In genomic region chr11:7749456-7749855, GRCh38 we compare ENCODE assay signal across 27 cellular contexts. TPM values are rescaled to one million over a fixed set of nuclear protein-coding genes. Genes with fewer than 3 reads are reported as not detected.
"Had no signal": no experiment of that assay in that cellular context is flagged by ENCODE, and none has a peak within 500 bp of the region (broad histone marks: within the 10 kb centered on the region; RNA-seq: fewer than 3 reads in every experiment).

No MANE protein-coding gene starts in this region.

- H3K9me3 ChIP-seq: stomach, vagina had no signal

- H3K4me1 ChIP-seq: stomach, vagina had no signal

- H3K36me3 ChIP-seq: stomach, vagina had no signal

- H3K4me3 ChIP-seq: coronary artery, lung, skin epidermis, stomach, vagina had no signal

- H3K27ac ChIP-seq: coronary artery, skin epidermis, stomach, vagina had no signal

- H3K27me3 ChIP-seq: stomach, vagina had no signal

- DNase-seq: activated CD4-positive, alpha-beta memory T cell treated with anti-CD3 and anti-CD28 coated beads, Interleukin-2, amount 10 ng/mL, durations not matched to agents 7 days and 5 days; activated CD4-positive, alpha-beta T cell treated with anti-CD3 and anti-CD28 coated beads for 48 hours; activated CD4-positive, CD25-positive, alpha-beta regulatory T cell; activated CD8-positive, alpha-beta memory T cell treated with anti-CD3 and anti-CD28 coated beads, Interleukin-2, amount 10 ng/mL, durations not matched to agents 7 days and 5 days; activated naive CD4-positive, alpha-beta T cell treated with Interleukin-2 at 50 U/mL for 16 hours; activated T-cell treated with anti-CD3 and anti-CD28 coated beads, Interleukin-2, amount 50 U/mL, for 24 hours; anterior cingulate cortex; foreskin melanocyte; glutamatergic neuron; hippocampal formation; islet precursor cell; left colon; nephron progenitor cell; nucleus accumbens; stimulated activated CD4-positive, alpha-beta T cell treated with anti-CD3 and anti-CD28 coated beads, Interleukin-15, amount 100 ng/mL, for 24 hours; stimulated activated CD4-positive, alpha-beta T cell treated with anti-CD3 and anti-CD28 coated beads, Interleukin-2, amount 100 ng/mL, for 48 hours; stomach; trophoblast cell had no signal

RNA-seq across cellular contexts. Expression of gene OVCH2, which starts 43.2 kb away (rescaled TPM):
- total RNA-seq: activated CD4-positive, alpha-beta memory T cell treated with anti-CD3 and anti-CD28 coated beads, Interleukin-2, amount 10 ng/mL, durations not matched to agents 7 days and 5 days; activated CD8-positive, alpha-beta memory T cell treated with anti-CD3 and anti-CD28 coated beads, Interleukin-2, amount 10 ng/mL, durations not matched to agents 7 days and 5 days; activated T-helper 2 cell treated with anti-CD3 and anti-CD28 coated beads, Interferon-gamma antibody, Interleukin-2, Interleukin-4, amounts not matched to agents 10 μg/mL and 5 μg/mL and 100 μg/mL, durations not matched to agents 14 hours and 24 hours and 36 hours; left colon; myocyte; posterior vena cava; temporal lobe; vagina had no signal

RNA-seq across cellular contexts. Expression of gene OR5P2, which starts 47.3 kb away (rescaled TPM):
- total RNA-seq: activated CD4-positive, alpha-beta memory T cell treated with anti-CD3 and anti-CD28 coated beads, Interleukin-2, amount 10 ng/mL, durations not matched to agents 7 days and 5 days; activated CD8-positive, alpha-beta memory T cell treated with anti-CD3 and anti-CD28 coated beads, Interleukin-2, amount 10 ng/mL, durations not matched to agents 7 days and 5 days; activated T-helper 2 cell treated with anti-CD3 and anti-CD28 coated beads, Interferon-gamma antibody, Interleukin-2, Interleukin-4, amounts not matched to agents 10 μg/mL and 5 μg/mL and 100 μg/mL, durations not matched to agents 14 hours and 24 hours and 36 hours; left colon; myocyte; posterior vena cava; temporal lobe; vagina had no signal
- polyA plus RNA-seq: esophagus, lung, stomach had no signal
